15 cellular contexts compared by ENCODE assay signal in the genomic region with DNA sequence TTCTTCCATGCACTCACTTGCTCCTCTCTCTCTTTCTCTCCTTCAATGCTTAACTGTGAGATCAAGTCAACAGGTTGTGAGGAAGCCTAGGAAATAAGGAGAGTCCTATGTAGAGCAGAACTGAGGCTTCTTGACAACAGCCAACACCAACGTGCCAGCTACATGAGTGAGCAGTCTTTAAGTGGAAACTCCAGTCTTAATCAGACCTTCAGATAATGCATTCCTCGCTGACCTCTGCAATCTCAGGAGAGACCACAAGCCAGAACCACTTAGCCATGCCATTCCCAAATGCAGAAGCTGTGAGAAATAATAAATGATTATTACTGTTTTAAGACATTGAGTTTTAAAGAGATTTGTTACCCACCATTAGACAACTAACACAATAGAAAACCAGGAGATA. TPM values are rescaled to one million over a fixed set of nuclear protein-coding genes. Genes with fewer than 3 reads are reported as not detected.
DNase-seq lines count a peak whose midpoint lies in the region; ATAC-seq and TF ChIP-seq lines count a peak whose summit lies in the region.
"Had no signal": no experiment of that assay in that cellular context is flagged by ENCODE, and none has a peak within 500 bp of the region (broad histone marks: within the 10 kb centered on the region; RNA-seq: fewer than 3 reads in every experiment).

No MANE protein-coding gene starts in this region.

- intact Hi-C loops in PC-3 (cut with micrococcal nuclease): no loop called here

- ATAC-seq in PC-3 (no peak), HG03378 (IDR thresholded peaks at IDR 0.05; ENCODE audit: unreplicated experiment) (no peak), HG03521 (IDR thresholded peaks at IDR 0.05; ENCODE audit: unreplicated experiment) (no peak)
- ATAC-seq: A549; CD8-positive, alpha-beta T cell; HepG2 had no signal

- no peaks in the 10 kb centered on the region for H3F3A ChIP-seq in PC-3 (ENCODE audit: low read length, unreplicated experiment)

- H3K4me3 ChIP-seq in PC-3 (ENCODE audit: low read length): no peak overlapping the region
- H3K4me3 ChIP-seq: A549 had no signal

- POLR2A ChIA-PET in PC-3 (lab: Charles Lee; ENCODE audit: unreplicated experiment): no interaction called here

- no peak overlapping the region for H3K9ac ChIP-seq in PC-3 (ENCODE audit: low read length)

- TF ChIP-seq CTCF in PC-3 (conservative IDR thresholded peaks at IDR 0.05; ENCODE audit: low read depth, low read length): no peak

- no peaks in the 10 kb centered on the region for H3K27me3 ChIP-seq in PC-3 (ENCODE audit: low read length)
- H3K27me3 ChIP-seq: BE2C had no signal

- no peaks in the 10 kb centered on the region for H3K9me2 ChIP-seq in PC-3 (replicated peaks; ENCODE audit: low read length)

- CTCF ChIA-PET in PC-3 (lab: Charles Lee): interaction anchor here (0.5 kb wide), 1 partner anchor 117 kb away, joined by 5 read pairs; no protein-coding TSS in a partner anchor

- BruUV-seq in PC-3 (replicated peaks; lab: Mats Ljungman, UMichigan): no TSS peak

- no peak overlapping the region for H3K27ac ChIP-seq in PC-3 (ENCODE audit: low read length)
- H3K27ac ChIP-seq: A549, C4-2B had no signal

- H3K4me1 ChIP-seq in PC-3 (ENCODE audit: insufficient read depth, low read length): peaks cover 11% of the 10 kb centered on the region
- H3K4me1 ChIP-seq: BE2C had no signal

- DNase-seq in EH (ENCODE audit: low read depth) (peak; percentile 63), M059J (ENCODE audit: low read depth) (peak; percentile 49), amniotic epithelial cell (ENCODE audit: low read depth) (peak; percentile 88), myocyte (ENCODE audit: low read depth) (peak; percentile 57), PC-3 (no peak)
- DNase-seq: BE2C; CD8-positive, alpha-beta T cell; GDM1; GOT3; H9 had no signal

- H2AFZ ChIP-seq in PC-3 (ENCODE audit: low read length): no peak overlapping the region

- H3K4me2 ChIP-seq in PC-3 (ENCODE audit: low read length): no peak overlapping the region
- H3K4me2 ChIP-seq: A549 had no signal

- no peaks in the 10 kb centered on the region for H4K20me1 ChIP-seq in PC-3 (ENCODE audit: low read length)

- no peaks in the 10 kb centered on the region for H3K36me3 ChIP-seq in PC-3 (ENCODE audit: low read depth, low read length)
- H3K36me3 ChIP-seq: BE2C had no signal

- no peaks in the 10 kb centered on the region for H3K79me2 ChIP-seq in PC-3 (ENCODE audit: low read length)

- no peaks in the 10 kb centered on the region for H3K9me3 ChIP-seq in PC-3 (ENCODE audit: low read length)
- H3K9me3 ChIP-seq: A549, BE2C had no signal

RNA-seq across cellular contexts. Expression of a gene that starts 6.1 kb away (rescaled TPM):
- total RNA-seq in M059J (2014; rRNA removed; shearing (Covaris generic)): 53.6 and 83.2 TPM in 2 replicates
- 131 and 136 TPM in 2 replicates for total RNA-seq in myocyte
- polyA plus RNA-seq in myocyte (2012): 68.1 TPM
- total RNA-seq in PC-3 (2014; rRNA removed): 70.2 and 148 TPM in 2 replicates
- total RNA-seq: CD8-positive, alpha-beta T cell had no signal
